Comparison of ENCODE assay signal across 1 cellular context in genomic region chr7:23714579-23714978, GRCh38.
TF ChIP-seq lines count a peak whose summit lies in the region.

No MANE protein-coding gene starts in this region.

TF ChIP-seq in H1, 55 proteins besides CTCF, POLR2A, EP300 and RAD21 (continued from another document):
- TF ChIP-seq SIN3A (conservative IDR thresholded peaks at IDR 0.05 in 1 of 2, IDR thresholded peaks at IDR 0.05 in 1 of 2; ENCODE audit: low read depth in 1 of 2, low read length in 2 of 2): no peak
- TF ChIP-seq BRCA1 (IDR thresholded peaks at IDR 0.05; ENCODE audit: low read depth, low read length): no peak
